ENCODE assay signal across 1 cellular context in the genomic region with DNA sequence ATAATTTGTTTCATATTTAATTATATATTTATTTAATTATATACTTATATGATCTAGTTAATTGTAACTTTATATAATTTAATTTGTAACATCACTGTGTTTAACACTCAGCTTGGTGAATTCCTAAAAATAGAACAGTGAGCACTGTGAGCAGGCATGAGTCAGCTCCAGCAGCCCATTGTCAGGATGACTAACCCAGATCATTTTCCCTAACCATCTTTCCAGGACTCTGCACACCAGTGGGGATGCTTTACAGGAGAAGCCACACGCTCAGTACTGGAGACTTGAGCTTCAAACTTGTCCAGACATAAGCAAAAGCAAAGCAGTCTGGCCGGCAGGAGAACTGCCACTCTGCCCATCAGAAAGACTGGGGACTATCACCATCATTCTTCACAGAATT.
TF ChIP-seq lines count a peak whose summit lies in the region.

No MANE protein-coding gene starts in this region.

TF ChIP-seq in HepG2, 621 proteins besides CTCF, POLR2A, EP300 and RAD21 (continued from another document):
- TF ChIP-seq PRDM15 (CRISPR knock-in tag; IDR thresholded peaks at IDR 0.05) (no peak), NFIB (CRISPR knock-in tag; IDR thresholded peaks at IDR 0.05; ENCODE audit: borderline replicate concordance) (no peak), RARG (CRISPR knock-in tag; IDR thresholded peaks at IDR 0.05; ENCODE audit: low read depth) (no peak), SNRNP70 (IDR thresholded peaks at IDR 0.05; ENCODE audit: low read depth, low read length) (no peak), ZBTB1 (CRISPR knock-in tag; IDR thresholded peaks at IDR 0.05; ENCODE audit: borderline replicate concordance) (no peak), RCOR2 (CRISPR knock-in tag; IDR thresholded peaks at IDR 0.05) (no peak), KLF9 (CRISPR knock-in tag; IDR thresholded peaks at IDR 0.05; ENCODE audit: low read depth) (no peak)
- TF ChIP-seq, protein P1, sequence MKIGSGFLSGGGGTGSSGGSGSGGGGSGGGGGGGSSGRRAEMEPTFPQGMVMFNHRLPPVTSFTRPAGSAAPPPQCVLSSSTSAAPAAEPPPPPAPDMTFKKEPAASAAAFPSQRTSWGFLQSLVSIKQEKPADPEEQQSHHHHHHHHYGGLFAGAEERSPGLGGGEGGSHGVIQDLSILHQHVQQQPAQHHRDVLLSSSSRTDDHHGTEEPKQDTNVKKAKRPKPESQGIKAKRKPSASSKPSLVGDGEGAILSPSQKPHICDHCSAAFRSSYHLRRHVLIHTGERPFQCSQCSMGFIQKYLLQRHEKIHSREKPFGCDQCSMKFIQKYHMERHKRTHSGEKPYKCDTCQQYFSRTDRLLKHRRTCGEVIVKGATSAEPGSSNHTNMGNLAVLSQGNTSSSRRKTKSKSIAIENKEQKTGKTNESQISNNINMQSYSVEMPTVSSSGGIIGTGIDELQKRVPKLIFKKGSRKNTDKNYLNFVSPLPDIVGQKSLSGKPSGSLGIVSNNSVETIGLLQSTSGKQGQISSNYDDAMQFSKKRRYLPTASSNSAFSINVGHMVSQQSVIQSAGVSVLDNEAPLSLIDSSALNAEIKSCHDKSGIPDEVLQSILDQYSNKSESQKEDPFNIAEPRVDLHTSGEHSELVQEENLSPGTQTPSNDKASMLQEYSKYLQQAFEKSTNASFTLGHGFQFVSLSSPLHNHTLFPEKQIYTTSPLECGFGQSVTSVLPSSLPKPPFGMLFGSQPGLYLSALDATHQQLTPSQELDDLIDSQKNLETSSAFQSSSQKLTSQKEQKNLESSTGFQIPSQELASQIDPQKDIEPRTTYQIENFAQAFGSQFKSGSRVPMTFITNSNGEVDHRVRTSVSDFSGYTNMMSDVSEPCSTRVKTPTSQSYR (CRISPR knock-in tag; IDR thresholded peaks at IDR 0.05; ENCODE audit: borderline replicate concordance) = no peak
TF ChIP-seq in HepG2: peak in this region for 0.
